In genomic region chr7:69598487-69599148, GRCh38 we compare ENCODE assay signal across 8 cellular contexts. TPM values are rescaled to one million over a fixed set of nuclear protein-coding genes. Genes with fewer than 3 reads are reported as not detected.
A peak's percentile ranks its signal among the peaks of the same experiment; 100 is the strongest.
DNase-seq lines count a peak whose midpoint lies in the region; ATAC-seq and TF ChIP-seq lines count a peak whose summit lies in the region.

No MANE protein-coding gene starts in this region.

- no peaks in the 10 kb centered on the region for H3K9me3 ChIP-seq in PC-3 (ENCODE audit: low read length)
- H3K9me3 ChIP-seq in colonic mucosa = no peaks in the 10 kb centered on the region
- no peaks in the 10 kb centered on the region for H3K9me3 ChIP-seq in tibial nerve

- ATAC-seq in GM18909 (IDR thresholded peaks at IDR 0.05; ENCODE audit: poor library complexity, unreplicated experiment) = peak; percentile 9
- peak; percentile 61; the same call in 1 of the 2 replicates for ATAC-seq in PC-3
- ATAC-seq in HG02588 (IDR thresholded peaks at IDR 0.05; ENCODE audit: unreplicated experiment) = no peak

- peaks cover 48% of the 10 kb centered on the region for H3K27me3 ChIP-seq in PC-3 (ENCODE audit: low read length)
- H3K27me3 ChIP-seq in colonic mucosa = peaks cover 36% of the 10 kb centered on the region
- no peaks in the 10 kb centered on the region for H3K27me3 ChIP-seq in tibial nerve

- peak; percentile 18 to 47 for TF ChIP-seq POLR2A in tibial nerve (IDR thresholded peaks at IDR 0.05)

- H3K4me3 ChIP-seq in AG10803 (ENCODE audit: low read length) (peak overlapping the region; percentile 91), PC-3 (ENCODE audit: low read length) (peak overlapping the region; percentile 63), colonic mucosa (peak overlapping the region; percentile 50), tibial nerve (peak overlapping the region; percentile 57 to 98 (median 72))

- no peaks in the 10 kb centered on the region for H3K79me2 ChIP-seq in PC-3 (ENCODE audit: low read length)

- H3K9me3 Mint-ChIP-seq in mesothelial cell of epicardium = no peaks in the 10 kb centered on the region

- peaks cover 6% of the 10 kb centered on the region for H3K27me3 Mint-ChIP-seq in mesothelial cell of epicardium (ENCODE audit: low read depth)

- 0% methylated on average over 35 to 54 of the region's 55 CpGs for WGBS in tibial nerve, 2 donors

- no peaks in the 10 kb centered on the region; the same call in 1 of the 2 replicates for H3K4me1 ChIP-seq in PC-3 (ENCODE audit: insufficient read depth, low read length)
- no peaks in the 10 kb centered on the region for H3K4me1 ChIP-seq in colonic mucosa
- H3K4me1 ChIP-seq in tibial nerve = peaks cover 0 to 37% (median 19%) of the 10 kb centered on the region in 4 donors

- CTCF ChIA-PET in PC-3 (lab: Charles Lee) = no interaction called here

- H3K4me3 Mint-ChIP-seq in mesothelial cell of epicardium = no peak overlapping the region

- H3K27ac Mint-ChIP-seq in mesothelial cell of epicardium = peak overlapping the region; percentile 93

- no peak for TF ChIP-seq CTCF in AG10803 (conservative IDR thresholded peaks at IDR 0.05; ENCODE audit: low read length)
- no peak for TF ChIP-seq CTCF in PC-3 (conservative IDR thresholded peaks at IDR 0.05; ENCODE audit: low read depth, low read length)
- TF ChIP-seq CTCF in colonic mucosa (IDR thresholded peaks at IDR 0.05) = no peak
- TF ChIP-seq CTCF in mesothelial cell of epicardium (IDR thresholded peaks at IDR 0.05; ENCODE audit: unreplicated experiment) = no peak
- TF ChIP-seq CTCF in tibial nerve (IDR thresholded peaks at IDR 0.05) = peak in 1 of 5 experiments; percentile 7

- no TSS peak for BruUV-seq in PC-3 (replicated peaks; lab: Mats Ljungman, UMichigan)

- no peak overlapping the region for H3K27ac ChIP-seq in PC-3 (ENCODE audit: low read length)
- no peak overlapping the region for H3K27ac ChIP-seq in colonic mucosa
- H3K27ac ChIP-seq in tibial nerve = peak overlapping the region; percentile 68 to 97 (median 88)

- H3K4me2 ChIP-seq in PC-3 (ENCODE audit: low read length) = peak overlapping the region; percentile 83

- no peaks in the 10 kb centered on the region for H4K20me1 ChIP-seq in PC-3 (ENCODE audit: low read length)

- POLR2A ChIA-PET in PC-3 (lab: Charles Lee; ENCODE audit: unreplicated experiment) = no interaction called here

- no peaks in the 10 kb centered on the region for H3K9me2 ChIP-seq in PC-3 (replicated peaks; ENCODE audit: low read length)

- H3K36me3 ChIP-seq in PC-3 (ENCODE audit: low read depth, low read length) (no peaks in the 10 kb centered on the region), colonic mucosa (no peaks in the 10 kb centered on the region), tibial nerve (no peaks in the 10 kb centered on the region)

- no peaks in the 10 kb centered on the region for H3F3A ChIP-seq in PC-3 (ENCODE audit: low read length, unreplicated experiment)

- DNase-seq in AG10803 (ENCODE audit: low read depth) (no peak), PC-3 (no peak), colonic mucosa (peak; percentile 19), mesothelial cell of epicardium (ENCODE audit: low spot score in 2 of 2, unreplicated experiment in 2 of 2) (peak; percentile 27 to 52), tibial nerve (ENCODE audit: low spot score in 2 of 2) (peak in 1 of 2 donors; percentile 26), GOT3 (lab: John Stamatoyannopoulos, UW) (no peak)

- H3K36me3 Mint-ChIP-seq in mesothelial cell of epicardium = no peaks in the 10 kb centered on the region

- H3K9ac ChIP-seq in PC-3 (ENCODE audit: low read length) (no peak overlapping the region), colonic mucosa (ENCODE audit: low read depth in 2 of 2, low read length in 2 of 2) (peak overlapping the region; percentile 14 to 16)

- peak in 1 of 2 donors; percentile 13 for TF ChIP-seq EP300 in tibial nerve (IDR thresholded peaks at IDR 0.05)

- peak overlapping the region; percentile 67 for H2AFZ ChIP-seq in PC-3 (ENCODE audit: low read length)

- H3K4me1 Mint-ChIP-seq in mesothelial cell of epicardium = peaks cover 9% of the 10 kb centered on the region

- intact Hi-C loops in PC-3 (cut with micrococcal nuclease) = no loop called here
- intact Hi-C loops in colonic mucosa (cut with DNase I) = no loop called here

RNA-seq across cellular contexts. Expression of gene AUTS2, which starts 0.3 kb away (rescaled TPM):
- not detected in 2 replicates for total RNA-seq in PC-3 (2014; rRNA removed)
- 10 to 100 TPM; 39.8 to 42.3 TPM for total RNA-seq in colonic mucosa
- 116 to 135 TPM (median 122 TPM) in 3 replicates for total RNA-seq in mesothelial cell of epicardium
- 10 to 100 TPM; 56.6 to 87.9 (median 71.6) TPM for total RNA-seq in tibial nerve

Comparison
In these comparisons a context has a peak if more than half of its experiments do, and no peak if none do; other contexts are left out.
1. DNase-seq: peak in colonic mucosa (single experiment) and mesothelial cell of epicardium (2 of 2); none in AG10803 (single experiment), PC-3 (single experiment) and GOT3 (single experiment).
2. H3K27ac ChIP-seq: peak in tibial nerve (4 of 4); none in PC-3 (single experiment) and colonic mucosa (single experiment).
3. RNA of gene AUTS2, which starts 0.3 kb away (total RNA-seq): 116 to 135 TPM in mesothelial cell of epicardium, 56.6 to 87.9 TPM in tibial nerve and 39.8 to 42.3 TPM in colonic mucosa; not detected in PC-3; every median in the first group is over 10 times any median in the second.
4. Peak in every context shown above with its lines, with median percentiles within 50 percentile points of each other: H3K4me3 ChIP-seq.